Comparison of ENCODE assay signal across 8 cellular contexts in genomic region chr1:32334274-32334861, GRCh38. TPM values are rescaled to one million over a fixed set of nuclear protein-coding genes. Genes with fewer than 3 reads are reported as not detected.
A peak's percentile ranks its signal among the peaks of the same experiment; 100 is the strongest.
DNase-seq lines count a peak whose midpoint lies in the region; ATAC-seq and TF ChIP-seq lines count a peak whose summit lies in the region.

No MANE protein-coding gene starts in this region.

- CTCF ChIA-PET in activated CD4-positive, alpha-beta memory T cell treated with anti-CD3 and anti-CD28 coated beads, Interleukin-2, amount 10 ng/mL, durations not matched to agents 7 days and 5 days (lab: Charles Lee), result interaction anchor here (0.5 kb wide), 2 partner anchors 216 to 227 kb away, joined by 3 read pairs; no protein-coding TSS in a partner anchor

- DNase-seq in activated T-cell treated with anti-CD3 and anti-CD28 coated beads, Interleukin-2, amount 50 U/mL, for 72 hours, result no peak
- no peak for DNase-seq in activated T-cell treated with anti-CD3 and anti-CD28 coated beads, Interleukin-2, amount 50 U/mL, for 48 hours
- no peak for DNase-seq in activated CD4-positive, alpha-beta memory T cell treated with anti-CD3 and anti-CD28 coated beads, Interleukin-2, amount 10 ng/mL, durations not matched to agents 7 days and 5 days
- no peak for DNase-seq in immature natural killer cell
- DNase-seq in thyroid gland, result no peak
- DNase-seq in SW480 (ENCODE audit: low spot score), result no peak
- no peak for DNase-seq in globus pallidus (ENCODE audit: low spot score)

- no peak overlapping the region for H3K27ac Mint-ChIP-seq in activated T-cell treated with anti-CD3 and anti-CD28 coated beads, Interleukin-2, amount 50 U/mL, for 72 hours
- peak overlapping the region; percentile 7 for H3K27ac Mint-ChIP-seq in activated CD4-positive, alpha-beta memory T cell treated with anti-CD3 and anti-CD28 coated beads, Interleukin-2, amount 10 ng/mL, durations not matched to agents 7 days and 5 days
- H3K27ac Mint-ChIP-seq in immature natural killer cell, result peak overlapping the region in 4 of 6 donors; percentile 12 to 46 (median 34)

- peaks cover 4 to 14% of the 10 kb centered on the region in 2 donors for H3K36me3 Mint-ChIP-seq in activated T-cell treated with anti-CD3 and anti-CD28 coated beads, Interleukin-2, amount 50 U/mL, for 72 hours (ENCODE audit: insufficient read depth in 2 of 2)
- peaks cover 52% of the 10 kb centered on the region for H3K36me3 Mint-ChIP-seq in activated CD4-positive, alpha-beta memory T cell treated with anti-CD3 and anti-CD28 coated beads, Interleukin-2, amount 10 ng/mL, durations not matched to agents 7 days and 5 days (ENCODE audit: low read depth)
- peaks cover 16 to 34% (median 17%) of the 10 kb centered on the region in 3 donors for H3K36me3 Mint-ChIP-seq in immature natural killer cell

- no peaks in the 10 kb centered on the region for H3K27me3 ChIP-seq in thyroid gland

- H3K4me1 Mint-ChIP-seq in activated T-cell treated with anti-CD3 and anti-CD28 coated beads, Interleukin-2, amount 50 U/mL, for 72 hours (ENCODE audit: low read depth), result peaks cover 46% of the 10 kb centered on the region
- H3K4me1 Mint-ChIP-seq in activated CD4-positive, alpha-beta memory T cell treated with anti-CD3 and anti-CD28 coated beads, Interleukin-2, amount 10 ng/mL, durations not matched to agents 7 days and 5 days, result peaks cover 39% of the 10 kb centered on the region
- peaks cover 35 to 42% of the 10 kb centered on the region in 2 donors for H3K4me1 Mint-ChIP-seq in immature natural killer cell

- ATAC-seq in activated T-cell treated with anti-CD3 and anti-CD28 coated beads, Interleukin-2, amount 50 U/mL, for 72 hours (replicated peaks in 1 of 2), result no peak
- ATAC-seq in HG03469 (IDR thresholded peaks at IDR 0.05; ENCODE audit: unreplicated experiment), result no peak

- H3K36me3 ChIP-seq in thyroid gland, result peaks cover 0 to 8% of the 10 kb centered on the region in 2 donors

- H3K4me3 Mint-ChIP-seq in activated T-cell treated with anti-CD3 and anti-CD28 coated beads, Interleukin-2, amount 50 U/mL, for 72 hours, result peak overlapping the region; percentile 84 to 90
- peak overlapping the region; percentile 79 for H3K4me3 Mint-ChIP-seq in activated CD4-positive, alpha-beta memory T cell treated with anti-CD3 and anti-CD28 coated beads, Interleukin-2, amount 10 ng/mL, durations not matched to agents 7 days and 5 days
- peak overlapping the region; percentile 72 to 88 (median 87) for H3K4me3 Mint-ChIP-seq in immature natural killer cell

- TF ChIP-seq POLR2A in thyroid gland (IDR thresholded peaks at IDR 0.05), result no peak

- POLR2A ChIA-PET in activated CD4-positive, alpha-beta memory T cell treated with anti-CD3 and anti-CD28 coated beads, Interleukin-2, amount 10 ng/mL, durations not matched to agents 7 days and 5 days (lab: Charles Lee), result interaction anchor here (2.4 kb wide), 1 partner anchor 12 kb away, joined by 14 read pairs; no protein-coding TSS in a partner anchor

- peak overlapping the region; percentile 85 to 90 (median 87) for H3K27ac ChIP-seq in thyroid gland

- no peaks in the 10 kb centered on the region for H3K9me3 Mint-ChIP-seq in activated T-cell treated with anti-CD3 and anti-CD28 coated beads, Interleukin-2, amount 50 U/mL, for 72 hours
- H3K9me3 Mint-ChIP-seq in activated CD4-positive, alpha-beta memory T cell treated with anti-CD3 and anti-CD28 coated beads, Interleukin-2, amount 10 ng/mL, durations not matched to agents 7 days and 5 days, result no peaks in the 10 kb centered on the region
- H3K9me3 Mint-ChIP-seq in immature natural killer cell, result no peaks in the 10 kb centered on the region

- intact Hi-C loops in thyroid gland (cut with DNase I), result loop anchor here (10.0 kb wide), 1 partner anchor 100 kb away; no protein-coding TSS in a partner anchor

- no peaks in the 10 kb centered on the region for H3K27me3 Mint-ChIP-seq in activated T-cell treated with anti-CD3 and anti-CD28 coated beads, Interleukin-2, amount 50 U/mL, for 72 hours (ENCODE audit: low read depth)
- peaks cover 13% of the 10 kb centered on the region for H3K27me3 Mint-ChIP-seq in activated CD4-positive, alpha-beta memory T cell treated with anti-CD3 and anti-CD28 coated beads, Interleukin-2, amount 10 ng/mL, durations not matched to agents 7 days and 5 days
- peaks cover 2 to 15% (median 4%) of the 10 kb centered on the region in 3 donors for H3K27me3 Mint-ChIP-seq in immature natural killer cell (ENCODE audit: low read depth in 3 of 3)

- H3K4me3 ChIP-seq in thyroid gland (replicated peaks in 1 of 3), result peak overlapping the region in 1 of 3 donors; percentile 78

- WGBS in thyroid gland, 2 donors, result 36 to 45% methylated on average over 6 to 9 of the region's 9 CpGs

- H3K4me1 ChIP-seq in thyroid gland, result peaks cover 49 to 61% of the 10 kb centered on the region in 2 donors

- TF ChIP-seq CTCF in thyroid gland (IDR thresholded peaks at IDR 0.05), result no peak

- H3K9me3 ChIP-seq in thyroid gland, result no peaks in the 10 kb centered on the region

RNA-seq across cellular contexts. Expression of gene MARCKSL1, which starts 1.7 kb away (rescaled TPM):
- 10 to 100 TPM; 12.3 to 14.9 TPM for total RNA-seq in activated T-cell treated with anti-CD3 and anti-CD28 coated beads, Interleukin-2, amount 50 U/mL, for 72 hours
- total RNA-seq in activated CD4-positive, alpha-beta memory T cell treated with anti-CD3 and anti-CD28 coated beads, Interleukin-2, amount 10 ng/mL, durations not matched to agents 7 days and 5 days, result 10 to 100 TPM; 26.4 to 27.9 TPM
- polyA plus RNA-seq in immature natural killer cell, result 10 to 100 TPM; 20.5 to 46.9 (median 27.7) TPM
- total RNA-seq in thyroid gland, result 10 to 100 TPM; 62.1 to 97.3 (median 70.6) TPM

RNA-seq across cellular contexts. Expression of gene FAM229A, which starts 27.9 kb away (rescaled TPM):
- 10 to 100 TPM in 1 of 2 donors, 1 to 10 TPM in 1; 9.2 to 14.0 TPM for total RNA-seq in activated T-cell treated with anti-CD3 and anti-CD28 coated beads, Interleukin-2, amount 50 U/mL, for 72 hours
- 10 to 100 TPM; 10.6 to 11.8 TPM for total RNA-seq in activated CD4-positive, alpha-beta memory T cell treated with anti-CD3 and anti-CD28 coated beads, Interleukin-2, amount 10 ng/mL, durations not matched to agents 7 days and 5 days
- under 1 TPM in 2 of 3 donors, not detected in 1; 0.09 to 0.17 TPM for polyA plus RNA-seq in immature natural killer cell
- total RNA-seq in thyroid gland, result 10 to 100 TPM in 1 of 4 donors, 1 to 10 TPM in 3; 5.1 to 20.0 (median 7.4) TPM

RNA-seq across cellular contexts. Expression of gene TSSK3, which starts 28.0 kb away (rescaled TPM):
- total RNA-seq in activated T-cell treated with anti-CD3 and anti-CD28 coated beads, Interleukin-2, amount 50 U/mL, for 72 hours, result 1 to 10 TPM; 1.2 to 1.9 TPM
- total RNA-seq in activated CD4-positive, alpha-beta memory T cell treated with anti-CD3 and anti-CD28 coated beads, Interleukin-2, amount 10 ng/mL, durations not matched to agents 7 days and 5 days, result 1 to 10 TPM in 1 of 2 experiments, under 1 TPM in 1; 0.70 to 1.0 TPM
- polyA plus RNA-seq in immature natural killer cell, result 1 to 10 TPM in 1 of 3 donors, not detected in 2; 2.7 TPM
- total RNA-seq in thyroid gland, result 1 to 10 TPM; 1.2 to 6.0 (median 2.9) TPM

RNA-seq across cellular contexts. Expression of gene HDAC1, which starts 42.5 kb away (rescaled TPM):
- total RNA-seq in activated T-cell treated with anti-CD3 and anti-CD28 coated beads, Interleukin-2, amount 50 U/mL, for 72 hours, result 100 to 1,000 TPM; 149 to 157 TPM
- total RNA-seq in activated CD4-positive, alpha-beta memory T cell treated with anti-CD3 and anti-CD28 coated beads, Interleukin-2, amount 10 ng/mL, durations not matched to agents 7 days and 5 days, result 100 to 1,000 TPM; 180 to 185 TPM
- polyA plus RNA-seq in immature natural killer cell, result 100 to 1,000 TPM; 151 to 195 (median 169) TPM
- total RNA-seq in thyroid gland, result 10 to 100 TPM; 78.2 to 96.8 (median 85.0) TPM

RNA-seq across cellular contexts. Expression of gene BSDC1, which starts 59.9 kb away (rescaled TPM):
- total RNA-seq in activated T-cell treated with anti-CD3 and anti-CD28 coated beads, Interleukin-2, amount 50 U/mL, for 72 hours, result 10 to 100 TPM; 50.6 to 67.7 TPM
- 10 to 100 TPM; 52.5 to 52.6 TPM for total RNA-seq in activated CD4-positive, alpha-beta memory T cell treated with anti-CD3 and anti-CD28 coated beads, Interleukin-2, amount 10 ng/mL, durations not matched to agents 7 days and 5 days
- 10 to 100 TPM; 33.9 to 50.3 (median 37.4) TPM for polyA plus RNA-seq in immature natural killer cell
- 100 to 1,000 TPM in 3 of 4 donors, 10 to 100 TPM in 1; 93.0 to 132 (median 101) TPM for total RNA-seq in thyroid gland
